Comparison of ENCODE assay signal across 8 cellular contexts in genomic region chr9:129584136-129584535, GRCh38. TPM values are rescaled to one million over a fixed set of nuclear protein-coding genes. Genes with fewer than 3 reads are reported as not detected.
DNase-seq lines count a peak whose midpoint lies in the region; ATAC-seq and TF ChIP-seq lines count a peak whose summit lies in the region.

No MANE protein-coding gene starts in this region.

- ATAC-seq in GM19035 (IDR thresholded peaks at IDR 0.05; ENCODE audit: unreplicated experiment) (peak; percentile 58), lower lobe of right lung (peak; percentile 85 to 89)
- ATAC-seq in stimulated activated memory B cell treated with anti-CD40 and anti-IgM and Interleukin-4, amounts not matched to agents 10 μg/mL and 1 μg/mL and 100 μg/mL, for 72 hours = peak; percentile 62

- H3K36me3 Mint-ChIP-seq in stimulated activated memory B cell treated with anti-CD40 and anti-IgM and Interleukin-4, amounts not matched to agents 10 μg/mL and 1 μg/mL and 100 μg/mL, for 72 hours = no peaks in the 10 kb centered on the region

- peaks cover 9% of the 10 kb centered on the region for H3K4me1 ChIP-seq in lower lobe of right lung

- no peak overlapping the region for H3K27ac Mint-ChIP-seq in stimulated activated memory B cell treated with anti-CD40 and anti-IgM and Interleukin-4, amounts not matched to agents 10 μg/mL and 1 μg/mL and 100 μg/mL, for 72 hours

- H3K4me1 Mint-ChIP-seq in stimulated activated memory B cell treated with anti-CD40 and anti-IgM and Interleukin-4, amounts not matched to agents 10 μg/mL and 1 μg/mL and 100 μg/mL, for 72 hours = peaks cover 30% of the 10 kb centered on the region

- intact Hi-C loops in lower lobe of right lung (cut with DNase I) = no loop called here

- peaks cover 23% of the 10 kb centered on the region for H3K27me3 Mint-ChIP-seq in stimulated activated memory B cell treated with anti-CD40 and anti-IgM and Interleukin-4, amounts not matched to agents 10 μg/mL and 1 μg/mL and 100 μg/mL, for 72 hours

- no peaks in the 10 kb centered on the region for H3K9me3 Mint-ChIP-seq in stimulated activated memory B cell treated with anti-CD40 and anti-IgM and Interleukin-4, amounts not matched to agents 10 μg/mL and 1 μg/mL and 100 μg/mL, for 72 hours

- no peaks in the 10 kb centered on the region for H3K9me3 ChIP-seq in lower lobe of right lung

- H3K27ac ChIP-seq in lower lobe of right lung = peak overlapping the region; percentile 39

- H3K4me3 ChIP-seq in lower lobe of right lung = no peak overlapping the region

- no peaks in the 10 kb centered on the region for H3K36me3 ChIP-seq in lower lobe of right lung

- H3K27me3 ChIP-seq in lower lobe of right lung (ENCODE audit: low read depth) = no peaks in the 10 kb centered on the region

- TF ChIP-seq CTCF in lower lobe of right lung (IDR thresholded peaks at IDR 0.05) = no peak

- DNase-seq in AML-193 (lab: John Stamatoyannopoulos, UW) = peak; percentile 66 to 74
- DNase-seq in NCI-H1930 (lab: John Stamatoyannopoulos, UW) = peak; percentile 24 to 62
- DNase-seq in activated CD4-positive, alpha-beta T cell treated with anti-CD3 and anti-CD28 coated beads for 24 hours (ENCODE audit: low read depth in 2 of 2) = peak; percentile 38 to 46
- peak; percentile 77 for DNase-seq in dermis blood vessel endothelial cell
- peak; percentile 69 for DNase-seq in lower lobe of right lung
- DNase-seq in NCI-H446 treated with DMSO at 0.1 percent for 48 hours (lab: John Stamatoyannopoulos, UW) = no peak

- no peak overlapping the region for H3K4me3 Mint-ChIP-seq in stimulated activated memory B cell treated with anti-CD40 and anti-IgM and Interleukin-4, amounts not matched to agents 10 μg/mL and 1 μg/mL and 100 μg/mL, for 72 hours

RNA-seq across cellular contexts. Expression of gene C9orf50, which starts 36.8 kb away (rescaled TPM):
- not detected in 2 replicates for total RNA-seq in dermis blood vessel endothelial cell
- not detected for total RNA-seq in lower lobe of right lung

RNA-seq across cellular contexts. Expression of gene NTMT1, which starts 41.8 kb away (rescaled TPM):
- total RNA-seq in dermis blood vessel endothelial cell = 15.7 and 20.1 TPM in 2 replicates
- total RNA-seq in lower lobe of right lung = 25.1 TPM

RNA-seq across cellular contexts. Expression of gene ASB6, which starts 57.8 kb away (rescaled TPM):
- total RNA-seq in dermis blood vessel endothelial cell = 17.9 and 21.5 TPM in 2 replicates
- 14.6 TPM for total RNA-seq in lower lobe of right lung
